ENCODE assay signal across 15 cellular contexts in genomic region chr12:105296116-105297095, GRCh38. TPM values are rescaled to one million over a fixed set of nuclear protein-coding genes. Genes with fewer than 3 reads are reported as not detected.
DNase-seq lines count a peak whose midpoint lies in the region; TF ChIP-seq lines count a peak whose summit lies in the region.
"Had no signal": no experiment of that assay in that cellular context is flagged by ENCODE, and none has a peak within 500 bp of the region (broad histone marks: within the 10 kb centered on the region; RNA-seq: fewer than 3 reads in every experiment).

No MANE protein-coding gene starts in this region.

- no peak overlapping the region for H3K4me2 ChIP-seq in neural progenitor cell

- H3K9me3 ChIP-seq in endodermal cell (ENCODE audit: control insufficient read depth, low read length) (peaks cover 26% of the 10 kb centered on the region), neural progenitor cell (ENCODE audit: low read depth) (no peaks in the 10 kb centered on the region)

- H3K4me3 Mint-ChIP-seq in endodermal cell (no peak overlapping the region), neural progenitor cell (no peak overlapping the region)
- H3K4me3 Mint-ChIP-seq in activated T-cell treated with anti-CD3 and anti-CD28 coated beads, Interleukin-2, amount 50 U/mL, for 24 hours, result no peak overlapping the region

- no peak overlapping the region for H3K27ac Mint-ChIP-seq in endodermal cell
- H3K27ac Mint-ChIP-seq in neural progenitor cell, result peak overlapping the region; percentile 88
- H3K27ac Mint-ChIP-seq in activated T-cell treated with anti-CD3 and anti-CD28 coated beads, Interleukin-2, amount 50 U/mL, for 24 hours, result no peak overlapping the region

- H3K4me3 ChIP-seq in AG10803 (ENCODE audit: low read length) (no peak overlapping the region), endodermal cell (ENCODE audit: low read length) (no peak overlapping the region), neural progenitor cell (no peak overlapping the region)

- H3F3A ChIP-seq in neural progenitor cell (ENCODE audit: low read depth), result no peaks in the 10 kb centered on the region

- peaks cover 40% of the 10 kb centered on the region for H3K9me3 Mint-ChIP-seq in endodermal cell
- H3K9me3 Mint-ChIP-seq in neural progenitor cell, result peaks cover 22% of the 10 kb centered on the region
- peaks cover 16% of the 10 kb centered on the region for H3K9me3 Mint-ChIP-seq in activated T-cell treated with anti-CD3 and anti-CD28 coated beads, Interleukin-2, amount 50 U/mL, for 24 hours

- peak overlapping the region; percentile 71 for H3K27ac ChIP-seq in endodermal cell (ENCODE audit: low read depth, low read length)
- H3K27ac ChIP-seq in neural progenitor cell, result no peak overlapping the region
- H3K27ac ChIP-seq: C4-2B had no signal

- TF ChIP-seq CTCF in AG10803 (conservative IDR thresholded peaks at IDR 0.05; ENCODE audit: low read length) (no peak), endodermal cell (conservative IDR thresholded peaks at IDR 0.05) (no peak), neural progenitor cell (IDR thresholded peaks at IDR 0.05) (no peak)

- H3K27me3 ChIP-seq in endodermal cell (ENCODE audit: control insufficient read depth, insufficient read depth, low read length, poor library complexity, severe bottlenecking), result no peaks in the 10 kb centered on the region
- H3K27me3 ChIP-seq in neural progenitor cell, result no peaks in the 10 kb centered on the region

- H3K36me3 ChIP-seq in endodermal cell (ENCODE audit: control insufficient read depth, insufficient read depth, low read length) (no peaks in the 10 kb centered on the region), neural progenitor cell (no peaks in the 10 kb centered on the region)

- H3K27me3 Mint-ChIP-seq in endodermal cell (ENCODE audit: insufficient read depth) (no peaks in the 10 kb centered on the region), neural progenitor cell (ENCODE audit: insufficient read depth, low read depth) (peaks cover 2% of the 10 kb centered on the region)
- H3K27me3 Mint-ChIP-seq in activated T-cell treated with anti-CD3 and anti-CD28 coated beads, Interleukin-2, amount 50 U/mL, for 24 hours, result no peaks in the 10 kb centered on the region

- H3K9ac ChIP-seq in endodermal cell (ENCODE audit: extremely low read depth, low read length, poor library complexity, severe bottlenecking) (no peak overlapping the region), neural progenitor cell (no peak overlapping the region)

- 86 to 90% methylated on average over 3 to 8 of the region's 8 CpGs for WGBS in endodermal cell (ENCODE audit: insufficient coverage in 1 of 2, insufficient read length in 1 of 2), 2 experiments

- no peak overlapping the region for H2AFZ ChIP-seq in neural progenitor cell (replicated peaks)

- DNase-seq in AG10803 (ENCODE audit: low read depth) (peak; percentile 45), NCI-H146 (lab: John Stamatoyannopoulos, UW) (peak; percentile 56), endodermal cell (no peak), neural progenitor cell (ENCODE audit: low spot score) (no peak), A172 (ENCODE audit: low spot score) (no peak), NCI-H2029 treated with DMSO at 0.1 percent for 48 hours (lab: John Stamatoyannopoulos, UW) (no peak)
- no peak for DNase-seq in activated T-cell treated with anti-CD3 and anti-CD28 coated beads, Interleukin-2, amount 50 U/mL, for 24 hours
- DNase-seq: DMS79 treated with DMSO at 0.1 percent for 48 hours; NCI-H1105; NCI-H187 treated with DMSO at 0.1 percent for 48 hours; NCI-H510A; NCI-H748 treated with DMSO at 0.1 percent for 48 hours; NK-92 treated with Interleukin-12 subunit alpha and Interleukin-12 subunit beta, amount 100 ng/mL, for 24 hours; SW 1271 had no signal

- no peaks in the 10 kb centered on the region for H3K79me2 ChIP-seq in neural progenitor cell (ENCODE audit: low read depth)

- H3K4me1 ChIP-seq in endodermal cell (ENCODE audit: control insufficient read depth, insufficient read depth, low read length) (no peaks in the 10 kb centered on the region), neural progenitor cell (no peaks in the 10 kb centered on the region)

- no peaks in the 10 kb centered on the region for H4K20me1 ChIP-seq in neural progenitor cell (ENCODE audit: low read depth)

- H3K4me1 Mint-ChIP-seq in endodermal cell (no peaks in the 10 kb centered on the region), neural progenitor cell (peaks cover 12% of the 10 kb centered on the region)
- no peaks in the 10 kb centered on the region for H3K4me1 Mint-ChIP-seq in activated T-cell treated with anti-CD3 and anti-CD28 coated beads, Interleukin-2, amount 50 U/mL, for 24 hours (ENCODE audit: low read depth)

- H3K36me3 Mint-ChIP-seq in endodermal cell (ENCODE audit: low read depth), result peaks cover 4% of the 10 kb centered on the region
- peaks cover 7% of the 10 kb centered on the region for H3K36me3 Mint-ChIP-seq in neural progenitor cell
- H3K36me3 Mint-ChIP-seq in activated T-cell treated with anti-CD3 and anti-CD28 coated beads, Interleukin-2, amount 50 U/mL, for 24 hours (ENCODE audit: low read depth), result peaks cover 2% of the 10 kb centered on the region

RNA-seq across cellular contexts. Expression of gene C12orf75, which starts 34.1 kb away (rescaled TPM):
- total RNA-seq in endodermal cell (10 to 100 TPM; 43.7 to 57.0 TPM), neural progenitor cell (ENCODE audit: low replicate concordance) (32.7 and 59.9 TPM in 2 replicates)
- polyA plus RNA-seq in endodermal cell (2013, experiment 1 of 2), result 43.2 TPM
- 43.9 TPM for polyA plus RNA-seq in endodermal cell (2013, experiment 2 of 2)
- 251 and 335 TPM in 2 replicates for total RNA-seq in A172 (2014; rRNA removed; shearing (Covaris generic))

Comparison
In these comparisons a context has a peak if more than half of its experiments do, and no peak if none do; other contexts are left out.
1. DNase-seq: peak in AG10803 (single experiment) and NCI-H146 (single experiment); none in endodermal cell (single experiment), neural progenitor cell (single experiment), activated T-cell treated with anti-CD3 and anti-CD28 coated beads, Interleukin-2, amount 50 U/mL, for 24 hours (single experiment), A172 (single experiment) and NCI-H2029 treated with DMSO at 0.1 percent for 48 hours (single experiment).